In the genomic region with DNA sequence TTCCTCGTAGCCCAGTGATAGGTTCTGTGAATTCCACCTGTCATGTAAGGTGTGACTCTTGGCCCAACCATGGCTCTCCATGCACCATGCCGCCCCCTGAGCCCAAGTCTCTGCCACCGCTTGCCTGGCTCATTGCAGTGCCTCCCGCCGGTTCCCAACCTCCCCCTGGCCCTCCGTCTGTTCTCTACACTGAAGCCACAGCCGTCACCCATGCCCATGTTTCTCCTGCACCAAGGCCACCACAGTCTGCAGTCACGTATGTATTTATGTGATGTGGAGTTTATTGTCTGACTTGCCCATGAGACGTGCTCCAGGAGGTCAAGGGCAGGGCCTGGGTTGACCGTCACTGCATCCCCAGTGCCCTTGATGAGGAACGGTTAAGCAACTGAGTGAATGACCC, we compare ENCODE assay signal across 30 cellular contexts. TPM values are rescaled to one million over a fixed set of nuclear protein-coding genes. Genes with fewer than 3 reads are reported as not detected.
"Had no signal": no experiment of that assay in that cellular context is flagged by ENCODE, and none has a peak within 500 bp of the region (broad histone marks: within the 10 kb centered on the region; RNA-seq: fewer than 3 reads in every experiment).

No MANE protein-coding gene starts in this region.

- H3K9me3 Mint-ChIP-seq: memory B cell; mesothelial cell of epicardium; naive B cell; natural killer cell treated with Interleukin-12 subunit alpha and Interleukin-12 subunit beta and Interleukin-15 and Interleukin-18, amount 100 ng/mL, for 72 hours; stimulated activated memory B cell treated with anti-CD40 and anti-IgM and Interleukin-4, amounts not matched to agents 10 μg/mL and 1 μg/mL and 100 μg/mL, for 72 hours had no signal

- H3K9me3 ChIP-seq: gastrocnemius medialis, heart left ventricle, mucosa of descending colon, prostate gland, right atrium auricular region, sigmoid colon, testis, tibial nerve, upper lobe of right lung, uterus had no signal

- DNase-seq: cerebellar nuclear complex; cortex of kidney; foreskin fibroblast; heart left ventricle; kidney; mucosa of descending colon; naive B cell; occipital lobe; sigmoid colon; stimulated activated CD4-positive, alpha-beta T cell treated with anti-CD3 and anti-CD28 coated beads, Interleukin-4, amount 100 ng/mL, for 4 hours; stimulated activated naive CD8-positive, alpha-beta T cell treated with anti-CD3 and anti-CD28 coated beads, Interleukin-15, Interleukin-2, amounts not matched to agents 100 U/mL and 50 U/mL, for 24 hours; substantia nigra; testis; upper lobe of right lung; uterus had no signal

- H3K36me3 Mint-ChIP-seq: memory B cell; mesothelial cell of epicardium; naive B cell; natural killer cell treated with Interleukin-12 subunit alpha and Interleukin-12 subunit beta and Interleukin-15 and Interleukin-18, amount 100 ng/mL, for 72 hours; stimulated activated memory B cell treated with anti-CD40 and anti-IgM and Interleukin-4, amounts not matched to agents 10 μg/mL and 1 μg/mL and 100 μg/mL, for 72 hours had no signal

- ATAC-seq: esophagus mucosa; heart left ventricle; left lobe of liver; mucosa of descending colon; natural killer cell treated with Interleukin-12 subunit alpha and Interleukin-12 subunit beta and Interleukin-15 and Interleukin-18, amount 100 ng/mL, for 72 hours; stimulated activated memory B cell treated with anti-CD40 and anti-IgM and Interleukin-4, amounts not matched to agents 10 μg/mL and 1 μg/mL and 100 μg/mL, for 72 hours; stimulated activated naive CD8-positive, alpha-beta T cell treated with anti-CD3 and anti-CD28 coated beads, Interleukin-15, Interleukin-2, amounts not matched to agents 100 U/mL and 50 U/mL, for 24 hours; upper lobe of right lung had no signal

- H2AFZ ChIP-seq: hepatocyte, parathyroid adenoma had no signal

- H3K79me2 ChIP-seq: hepatocyte, parathyroid adenoma had no signal

- H3K4me3 Mint-ChIP-seq: memory B cell; mesothelial cell of epicardium; naive B cell; natural killer cell treated with Interleukin-12 subunit alpha and Interleukin-12 subunit beta and Interleukin-15 and Interleukin-18, amount 100 ng/mL, for 72 hours; stimulated activated memory B cell treated with anti-CD40 and anti-IgM and Interleukin-4, amounts not matched to agents 10 μg/mL and 1 μg/mL and 100 μg/mL, for 72 hours had no signal

- H3K36me3 ChIP-seq: gastrocnemius medialis, heart left ventricle, prostate gland, right atrium auricular region, sigmoid colon, tibial nerve, upper lobe of right lung, uterus had no signal

- H3K4me2 ChIP-seq: hepatocyte had no signal

- H3K9ac ChIP-seq: parathyroid adenoma had no signal

- H3K4me1 Mint-ChIP-seq: memory B cell; naive B cell; stimulated activated memory B cell treated with anti-CD40 and anti-IgM and Interleukin-4, amounts not matched to agents 10 μg/mL and 1 μg/mL and 100 μg/mL, for 72 hours had no signal

- H3K27me3 ChIP-seq: gastrocnemius medialis, heart left ventricle, hepatocyte, right atrium auricular region, sigmoid colon, testis, tibial nerve, upper lobe of right lung, uterus had no signal

- H3K4me1 ChIP-seq: parathyroid adenoma, prostate gland, sigmoid colon, uterus had no signal

- H3K27ac ChIP-seq: epithelial cell of prostate, gastrocnemius medialis, heart left ventricle, hepatocyte, parathyroid adenoma, prostate gland, right atrium auricular region, sigmoid colon, testis, tibial nerve, upper lobe of right lung, uterus had no signal

- FAIRE-seq: kidney had no signal

- H3K4me3 ChIP-seq: gastrocnemius medialis, heart left ventricle, hepatocyte, lung, mucosa of descending colon, prostate gland, right atrium auricular region, sigmoid colon, testis, tibial nerve, upper lobe of right lung, uterus had no signal

- H3K27ac Mint-ChIP-seq: memory B cell; natural killer cell treated with Interleukin-12 subunit alpha and Interleukin-12 subunit beta and Interleukin-15 and Interleukin-18, amount 100 ng/mL, for 72 hours; stimulated activated memory B cell treated with anti-CD40 and anti-IgM and Interleukin-4, amounts not matched to agents 10 μg/mL and 1 μg/mL and 100 μg/mL, for 72 hours had no signal

RNA-seq across cellular contexts. Expression of a gene that starts 35.9 kb away (rescaled TPM):
- total RNA-seq: dermis microvascular lymphatic vessel endothelial cell; natural killer cell treated with Interleukin-12 subunit alpha and Interleukin-12 subunit beta and Interleukin-15 and Interleukin-18, amount 100 ng/mL, for 72 hours had no signal
